Comparison of ENCODE assay signal across 18 cellular contexts in genomic region chr1:162107911-162108310, GRCh38.
"Had no signal": no experiment of that assay in that cellular context is flagged by ENCODE, and none has a peak within 500 bp of the region (broad histone marks: within the 10 kb centered on the region; RNA-seq: fewer than 3 reads in every experiment).

No MANE protein-coding gene starts in this region.

- H3K27ac ChIP-seq: hepatocyte, lower lobe of right lung, neural progenitor cell, ovary, spleen, tibial artery, upper lobe of left lung, uterus had no signal

- H3K9me3 ChIP-seq: lower lobe of right lung, ovary, tibial artery, upper lobe of left lung, uterus had no signal

- H3K36me3 ChIP-seq: lower lobe of right lung, neural progenitor cell, ovary, spleen, tibial artery, upper lobe of left lung, uterus had no signal

- ATAC-seq: lower lobe of right lung; natural killer cell treated with Interleukin-12 subunit alpha and Interleukin-12 subunit beta and Interleukin-15 and Interleukin-18, amount 100 ng/mL, for 72 hours; stimulated activated memory B cell treated with anti-CD40 and anti-IgM and Interleukin-4, amounts not matched to agents 10 μg/mL and 1 μg/mL and 100 μg/mL, for 72 hours had no signal

- H3K27me3 ChIP-seq: hepatocyte, neural progenitor cell, ovary, upper lobe of left lung, uterus had no signal

- H3K4me1 ChIP-seq: lower lobe of right lung, spleen, upper lobe of left lung, uterus had no signal

- DNase-seq: foreskin fibroblast; kidney glomerular epithelial cell; lower lobe of right lung; mesenchymal stem cell; midbrain; nucleus accumbens; ovary; spleen; stimulated activated CD4-positive, alpha-beta T cell treated with anti-CD3 and anti-CD28 coated beads, Interleukin-15, amount 100 ng/mL, for 24 hours; stimulated activated CD4-positive, alpha-beta T cell treated with anti-CD3 and anti-CD28 coated beads, Interleukin-1b, Interleukin-23, amount 100 ng/mL, for 48 hours; stimulated activated CD4-positive, alpha-beta T cell treated with anti-CD3 and anti-CD28 coated beads, Interleukin-4, amount 100 ng/mL, for 24 hours; tibial artery; upper lobe of left lung; uterus had no signal

- H3K4me3 ChIP-seq: hepatocyte, lower lobe of right lung, neural progenitor cell, ovary, spleen, tibial artery, upper lobe of left lung, uterus had no signal
